In genomic region chr16:180921-181667, GRCh38 we compare ENCODE assay signal across 1 cellular context.
TF ChIP-seq lines count a peak whose summit lies in the region.

No MANE protein-coding gene starts in this region.

TF ChIP-seq in K562, 482 proteins besides CTCF, POLR2A, EP300 and RAD21 (continued from another document and continues in another):
- TF ChIP-seq SETDB1 (IDR thresholded peaks at IDR 0.05; ENCODE audit: low read length) (no peak), SMAD4 (CRISPR knock-in tag; conservative IDR thresholded peaks at IDR 0.05) (peak; percentile 84), PTTG1 (tag; IDR thresholded peaks at IDR 0.05; ENCODE audit: low read depth) (no peak), ZNF699 (CRISPR knock-in tag; IDR thresholded peaks at IDR 0.05; ENCODE audit: insufficient replicate concordance) (no peak), CBX3 (IDR thresholded peaks at IDR 0.05; ENCODE audit: borderline replicate concordance in 1 of 2, low read length in 2 of 2) (peak in 1 of 2 experiments; percentile 80; a peak in 1 of 3 replicates), ZNF24 (IDR thresholded peaks at IDR 0.05) (0 out of 2 replicates have a peak, but pooled peaks have one; percentile 45), ARID2 (IDR thresholded peaks at IDR 0.05) (peak; percentile 94), ZBTB26 (CRISPR knock-in tag; IDR thresholded peaks at IDR 0.05) (no peak), ETS1 (conservative IDR thresholded peaks at IDR 0.05; ENCODE audit: control insufficient read depth, low read depth, low read length) (no peak), SPI1 (IDR thresholded peaks at IDR 0.05; ENCODE audit: borderline replicate concordance, low read depth, low read length) (no peak), BRF1 (IDR thresholded peaks at IDR 0.05; ENCODE audit: borderline replicate concordance, extremely low read depth, insufficient read length) (no peak), ZNF584 (CRISPR knock-in tag; IDR thresholded peaks at IDR 0.05; ENCODE audit: low read depth) (no peak), FOXK2 (conservative IDR thresholded peaks at IDR 0.05 in 1 of 2, IDR thresholded peaks at IDR 0.05 in 1 of 2; ENCODE audit: low read depth in 2 of 2) (no peak), ZNF785 (CRISPR knock-in tag; IDR thresholded peaks at IDR 0.05) (no peak), SUPT5H (IDR thresholded peaks at IDR 0.05) (peak; percentile 62; the same call in 1 of the 2 replicates), FOXK1 (CRISPR knock-in tag; IDR thresholded peaks at IDR 0.05; ENCODE audit: borderline replicate concordance) (peak; percentile 100), TCF7L2 (IDR thresholded peaks at IDR 0.05; ENCODE audit: low read depth, low read length) (no peak), TEAD2 (tag; IDR thresholded peaks at IDR 0.05) (no peak), OTX1 (CRISPR knock-in tag; IDR thresholded peaks at IDR 0.05) (no peak), ZNF41 (CRISPR knock-in tag; conservative IDR thresholded peaks at IDR 0.05) (0 out of 2 replicates have a peak, but pooled peaks have one; percentile 31), ARNT (IDR thresholded peaks at IDR 0.05) (no peak), PRMT5 (CRISPR knock-in tag; IDR thresholded peaks at IDR 0.05) (peak; percentile 93), PYGO2 (tag; IDR thresholded peaks at IDR 0.05) (no peak), SRSF7 (optimal IDR thresholded peaks at IDR 0.05; ENCODE audit: low read depth, low read length) (no peak), RBM34 (IDR thresholded peaks at IDR 0.05; ENCODE audit: borderline replicate concordance, insufficient read depth, low read length) (no peak), CEBPB (tag; IDR thresholded peaks at IDR 0.05) (no peak), TOE1 (IDR thresholded peaks at IDR 0.05; ENCODE audit: borderline replicate concordance) (peak; percentile 32; the same call in 1 of the 2 replicates), TOE1 (CRISPR knock-in tag; IDR thresholded peaks at IDR 0.05; ENCODE audit: borderline replicate concordance, low read depth) (peak; percentile 98), NFYB (IDR thresholded peaks at IDR 0.05; ENCODE audit: extremely low read depth, insufficient read length) (no peak), PHF20 (IDR thresholded peaks at IDR 0.05; ENCODE audit: partially characterized antibody) (peak; percentile 46), ID3 (CRISPR knock-in tag; IDR thresholded peaks at IDR 0.05) (no peak), ID3 (tag; IDR thresholded peaks at IDR 0.05) (peak; percentile 91), HDAC6 (IDR thresholded peaks at IDR 0.05; ENCODE audit: low read depth, low read length) (no peak), ZNF79 (CRISPR knock-in tag; IDR thresholded peaks at IDR 0.05; ENCODE audit: low read depth) (no peak), SIX5 (IDR thresholded peaks at IDR 0.05; ENCODE audit: borderline replicate concordance in 1 of 2, insufficient read depth in 1 of 2, low read depth in 1 of 2, low read length in 2 of 2) (no peak), HDAC1 (IDR thresholded peaks at IDR 0.05) (peak in 1 of 2 experiments; percentile 73; a peak in 2 of 4 replicates), ASH1L (IDR thresholded peaks at IDR 0.05; ENCODE audit: borderline replicate concordance, low read depth, partially characterized antibody) (no peak), ZEB2 (IDR thresholded peaks at IDR 0.05) (no peak), RBM17 (IDR thresholded peaks at IDR 0.05; ENCODE audit: borderline replicate concordance, low read depth, low read length) (no peak), SRSF9 (IDR thresholded peaks at IDR 0.05; ENCODE audit: borderline replicate concordance, low read depth, low read length) (no peak)
- TF ChIP-seq, protein P1, sequence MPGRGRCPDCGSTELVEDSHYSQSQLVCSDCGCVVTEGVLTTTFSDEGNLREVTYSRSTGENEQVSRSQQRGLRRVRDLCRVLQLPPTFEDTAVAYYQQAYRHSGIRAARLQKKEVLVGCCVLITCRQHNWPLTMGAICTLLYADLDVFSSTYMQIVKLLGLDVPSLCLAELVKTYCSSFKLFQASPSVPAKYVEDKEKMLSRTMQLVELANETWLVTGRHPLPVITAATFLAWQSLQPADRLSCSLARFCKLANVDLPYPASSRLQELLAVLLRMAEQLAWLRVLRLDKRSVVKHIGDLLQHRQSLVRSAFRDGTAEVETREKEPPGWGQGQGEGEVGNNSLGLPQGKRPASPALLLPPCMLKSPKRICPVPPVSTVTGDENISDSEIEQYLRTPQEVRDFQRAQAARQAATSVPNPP (IDR thresholded peaks at IDR 0.05; ENCODE audit: borderline replicate concordance, insufficient read depth, insufficient read length): no peak
- TF ChIP-seq, protein P2, sequence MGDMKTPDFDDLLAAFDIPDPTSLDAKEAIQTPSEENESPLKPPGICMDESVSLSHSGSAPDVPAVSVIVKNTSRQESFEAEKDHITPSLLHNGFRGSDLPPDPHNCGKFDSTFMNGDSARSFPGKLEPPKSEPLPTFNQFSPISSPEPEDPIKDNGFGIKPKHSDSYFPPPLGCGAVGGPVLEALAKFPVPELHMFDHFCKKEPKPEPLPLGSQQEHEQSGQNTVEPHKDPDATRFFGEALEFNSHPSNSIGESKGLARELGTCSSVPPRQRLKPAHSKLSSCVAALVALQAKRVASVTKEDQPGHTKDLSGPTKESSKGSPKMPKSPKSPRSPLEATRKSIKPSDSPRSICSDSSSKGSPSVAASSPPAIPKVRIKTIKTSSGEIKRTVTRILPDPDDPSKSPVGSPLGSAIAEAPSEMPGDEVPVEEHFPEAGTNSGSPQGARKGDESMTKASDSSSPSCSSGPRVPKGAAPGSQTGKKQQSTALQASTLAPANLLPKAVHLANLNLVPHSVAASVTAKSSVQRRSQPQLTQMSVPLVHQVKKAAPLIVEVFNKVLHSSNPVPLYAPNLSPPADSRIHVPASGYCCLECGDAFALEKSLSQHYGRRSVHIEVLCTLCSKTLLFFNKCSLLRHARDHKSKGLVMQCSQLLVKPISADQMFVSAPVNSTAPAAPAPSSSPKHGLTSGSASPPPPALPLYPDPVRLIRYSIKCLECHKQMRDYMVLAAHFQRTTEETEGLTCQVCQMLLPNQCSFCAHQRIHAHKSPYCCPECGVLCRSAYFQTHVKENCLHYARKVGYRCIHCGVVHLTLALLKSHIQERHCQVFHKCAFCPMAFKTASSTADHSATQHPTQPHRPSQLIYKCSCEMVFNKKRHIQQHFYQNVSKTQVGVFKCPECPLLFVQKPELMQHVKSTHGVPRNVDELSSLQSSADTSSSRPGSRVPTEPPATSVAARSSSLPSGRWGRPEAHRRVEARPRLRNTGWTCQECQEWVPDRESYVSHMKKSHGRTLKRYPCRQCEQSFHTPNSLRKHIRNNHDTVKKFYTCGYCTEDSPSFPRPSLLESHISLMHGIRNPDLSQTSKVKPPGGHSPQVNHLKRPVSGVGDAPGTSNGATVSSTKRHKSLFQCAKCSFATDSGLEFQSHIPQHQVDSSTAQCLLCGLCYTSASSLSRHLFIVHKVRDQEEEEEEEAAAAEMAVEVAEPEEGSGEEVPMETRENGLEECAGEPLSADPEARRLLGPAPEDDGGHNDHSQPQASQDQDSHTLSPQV (IDR thresholded peaks at IDR 0.05): peak; percentile 98
- TF ChIP-seq, protein P3, sequence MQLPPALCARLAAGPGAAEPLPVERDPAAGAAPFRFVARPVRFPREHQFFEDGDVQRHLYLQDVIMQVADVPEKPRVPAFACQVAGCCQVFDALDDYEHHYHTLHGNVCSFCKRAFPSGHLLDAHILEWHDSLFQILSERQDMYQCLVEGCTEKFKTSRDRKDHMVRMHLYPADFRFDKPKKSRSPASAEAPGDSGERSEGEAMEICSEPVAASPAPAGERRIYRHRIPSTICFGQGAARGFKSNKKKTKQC (CRISPR knock-in tag; IDR thresholded peaks at IDR 0.05): peak; percentile 100
- TF ChIP-seq, protein P4, sequence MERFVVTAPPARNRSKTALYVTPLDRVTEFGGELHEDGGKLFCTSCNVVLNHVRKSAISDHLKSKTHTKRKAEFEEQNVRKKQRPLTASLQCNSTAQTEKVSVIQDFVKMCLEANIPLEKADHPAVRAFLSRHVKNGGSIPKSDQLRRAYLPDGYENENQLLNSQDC (CRISPR knock-in tag; IDR thresholded peaks at IDR 0.05): no peak
- TF ChIP-seq, protein P5, sequence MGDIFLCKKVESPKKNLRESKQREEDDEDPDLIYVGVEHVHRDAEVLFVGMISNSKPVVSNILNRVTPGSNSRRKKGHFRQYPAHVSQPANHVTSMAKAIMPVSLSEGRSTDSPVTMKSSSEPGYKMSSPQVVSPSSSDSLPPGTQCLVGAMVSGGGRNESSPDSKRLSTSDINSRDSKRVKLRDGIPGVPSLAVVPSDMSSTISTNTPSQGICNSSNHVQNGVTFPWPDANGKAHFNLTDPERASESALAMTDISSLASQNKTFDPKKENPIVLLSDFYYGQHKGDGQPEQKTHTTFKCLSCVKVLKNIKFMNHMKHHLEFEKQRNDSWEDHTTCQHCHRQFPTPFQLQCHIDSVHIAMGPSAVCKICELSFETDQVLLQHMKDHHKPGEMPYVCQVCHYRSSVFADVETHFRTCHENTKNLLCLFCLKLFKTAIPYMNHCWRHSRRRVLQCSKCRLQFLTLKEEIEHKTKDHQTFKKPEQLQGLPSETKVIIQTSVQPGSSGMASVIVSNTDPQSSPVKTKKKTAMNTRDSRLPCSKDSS (IDR thresholded peaks at IDR 0.05; ENCODE audit: low read depth, partially characterized antibody): no peak
- TF ChIP-seq, protein P6, sequence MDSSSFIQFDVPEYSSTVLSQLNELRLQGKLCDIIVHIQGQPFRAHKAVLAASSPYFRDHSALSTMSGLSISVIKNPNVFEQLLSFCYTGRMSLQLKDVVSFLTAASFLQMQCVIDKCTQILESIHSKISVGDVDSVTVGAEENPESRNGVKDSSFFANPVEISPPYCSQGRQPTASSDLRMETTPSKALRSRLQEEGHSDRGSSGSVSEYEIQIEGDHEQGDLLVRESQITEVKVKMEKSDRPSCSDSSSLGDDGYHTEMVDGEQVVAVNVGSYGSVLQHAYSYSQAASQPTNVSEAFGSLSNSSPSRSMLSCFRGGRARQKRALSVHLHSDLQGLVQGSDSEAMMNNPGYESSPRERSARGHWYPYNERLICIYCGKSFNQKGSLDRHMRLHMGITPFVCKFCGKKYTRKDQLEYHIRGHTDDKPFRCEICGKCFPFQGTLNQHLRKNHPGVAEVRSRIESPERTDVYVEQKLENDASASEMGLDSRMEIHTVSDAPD (CRISPR knock-in tag; IDR thresholded peaks at IDR 0.05): no peak
- TF ChIP-seq, protein P7, sequence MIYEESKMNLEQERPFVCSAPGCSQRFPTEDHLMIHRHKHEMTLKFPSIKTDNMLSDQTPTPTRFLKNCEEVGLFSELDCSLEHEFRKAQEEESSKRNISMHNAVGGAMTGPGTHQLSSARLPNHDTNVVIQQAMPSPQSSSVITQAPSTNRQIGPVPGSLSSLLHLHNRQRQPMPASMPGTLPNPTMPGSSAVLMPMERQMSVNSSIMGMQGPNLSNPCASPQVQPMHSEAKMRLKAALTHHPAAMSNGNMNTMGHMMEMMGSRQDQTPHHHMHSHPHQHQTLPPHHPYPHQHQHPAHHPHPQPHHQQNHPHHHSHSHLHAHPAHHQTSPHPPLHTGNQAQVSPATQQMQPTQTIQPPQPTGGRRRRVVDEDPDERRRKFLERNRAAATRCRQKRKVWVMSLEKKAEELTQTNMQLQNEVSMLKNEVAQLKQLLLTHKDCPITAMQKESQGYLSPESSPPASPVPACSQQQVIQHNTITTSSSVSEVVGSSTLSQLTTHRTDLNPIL (CRISPR knock-in tag; IDR thresholded peaks at IDR 0.05): no peak
- TF ChIP-seq, protein P8, sequence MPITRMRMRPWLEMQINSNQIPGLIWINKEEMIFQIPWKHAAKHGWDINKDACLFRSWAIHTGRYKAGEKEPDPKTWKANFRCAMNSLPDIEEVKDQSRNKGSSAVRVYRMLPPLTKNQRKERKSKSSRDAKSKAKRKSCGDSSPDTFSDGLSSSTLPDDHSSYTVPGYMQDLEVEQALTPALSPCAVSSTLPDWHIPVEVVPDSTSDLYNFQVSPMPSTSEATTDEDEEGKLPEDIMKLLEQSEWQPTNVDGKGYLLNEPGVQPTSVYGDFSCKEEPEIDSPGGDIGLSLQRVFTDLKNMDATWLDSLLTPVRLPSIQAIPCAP (CRISPR knock-in tag; IDR thresholded peaks at IDR 0.05; ENCODE audit: borderline replicate concordance): peak; percentile 99
